1 cellular context compared by ENCODE assay signal in genomic region chr5:96726802-96727201, GRCh38.
TF ChIP-seq lines count a peak whose summit lies in the region.

No MANE protein-coding gene starts in this region.

TF ChIP-seq in endothelial cell of umbilical vein, 7 proteins besides CTCF, POLR2A, EP300 and RAD21:
- no peak for TF ChIP-seq FOS (IDR thresholded peaks at IDR 0.05; ENCODE audit: borderline replicate concordance, insufficient read depth, low read length)
- no peak for TF ChIP-seq GATA2 (IDR thresholded peaks at IDR 0.05; ENCODE audit: insufficient read depth, insufficient read length, low read depth, low read length)
- TF ChIP-seq, protein P1, sequence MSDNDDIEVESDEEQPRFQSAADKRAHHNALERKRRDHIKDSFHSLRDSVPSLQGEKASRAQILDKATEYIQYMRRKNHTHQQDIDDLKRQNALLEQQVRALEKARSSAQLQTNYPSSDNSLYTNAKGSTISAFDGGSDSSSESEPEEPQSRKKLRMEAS (IDR thresholded peaks at IDR 0.05; ENCODE audit: insufficient read depth, insufficient read length), result no peak
- no peak for TF ChIP-seq MYC (IDR thresholded peaks at IDR 0.05; ENCODE audit: low read depth, low read length)
- no peak for TF ChIP-seq EZH2 (IDR thresholded peaks at IDR 0.05; ENCODE audit: borderline replicate concordance, low read depth, low read length, severe bottlenecking)
- TF ChIP-seq JUN (IDR thresholded peaks at IDR 0.05; ENCODE audit: borderline replicate concordance, insufficient read depth, insufficient read length, low read depth), result no peak
- TF ChIP-seq POLR2AphosphoS5 (IDR thresholded peaks at IDR 0.05; ENCODE audit: insufficient read depth, low read depth, low read length), result no peak
TF ChIP-seq in endothelial cell of umbilical vein: peak in this region for 0.
